In the genomic region with DNA sequence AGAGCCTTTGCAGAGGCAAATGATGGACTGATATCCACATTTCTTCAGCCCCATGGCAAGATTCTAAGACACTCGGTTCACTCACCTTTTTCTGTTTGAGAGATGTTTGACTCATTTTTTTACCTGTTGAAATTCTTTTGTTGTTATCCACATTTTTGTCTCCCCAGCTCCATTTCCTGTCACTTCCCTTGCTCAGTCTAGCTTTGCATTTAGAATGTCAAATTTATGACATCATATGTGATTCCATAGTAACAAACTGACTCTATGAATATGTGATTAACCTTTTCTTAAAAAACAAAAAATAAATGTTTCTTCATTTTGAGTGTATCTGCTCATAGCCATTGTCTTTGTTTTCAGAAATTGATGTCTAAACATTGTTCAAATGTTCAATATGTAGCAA, we compare ENCODE assay signal across 26 cellular contexts.
"Had no signal": no experiment of that assay in that cellular context is flagged by ENCODE, and none has a peak within 500 bp of the region (broad histone marks: within the 10 kb centered on the region; RNA-seq: fewer than 3 reads in every experiment).

TSS of gene NT5C1B (minus strand) at position 216 of the 400 bp plus-strand sequence. CDS start at position 115, 101 bp downstream.

- ATAC-seq: left lung; lower lobe of right lung; naive thymus-derived CD8-positive, alpha-beta T cell; pancreas; right cardiac atrium; stimulated activated memory B cell treated with anti-CD40 and anti-IgM and Interleukin-4, amounts not matched to agents 10 μg/mL and 1 μg/mL and 100 μg/mL, for 72 hours; stimulated activated naive CD8-positive, alpha-beta T cell treated with anti-CD3 and anti-CD28 coated beads, Interleukin-15, Interleukin-2, amounts not matched to agents 100 U/mL and 50 U/mL, for 24 hours; upper lobe of right lung had no signal

- H3K27me3 ChIP-seq: left lung, pancreas, sigmoid colon, spleen, stomach, tibial artery, upper lobe of right lung had no signal

- H3K9me3 ChIP-seq: lower lobe of right lung, pancreas, prostate gland, sigmoid colon, thoracic aorta, tibial artery, upper lobe of right lung had no signal

- H3K27ac Mint-ChIP-seq: nephron; stimulated activated memory B cell treated with anti-CD40 and anti-IgM and Interleukin-4, amounts not matched to agents 10 μg/mL and 1 μg/mL and 100 μg/mL, for 72 hours had no signal

- H3K4me3 Mint-ChIP-seq: naive thymus-derived CD8-positive, alpha-beta T cell; nephron; neural crest cell; stimulated activated memory B cell treated with anti-CD40 and anti-IgM and Interleukin-4, amounts not matched to agents 10 μg/mL and 1 μg/mL and 100 μg/mL, for 72 hours had no signal

- H3K36me3 ChIP-seq: left lung, lower lobe of right lung, pancreas, prostate gland, sigmoid colon, spleen, thoracic aorta, tibial artery, upper lobe of right lung had no signal

- H3K4me3 ChIP-seq: left lung, lower lobe of right lung, pancreas, prostate gland, sigmoid colon, spleen, stomach, thoracic aorta, tibial artery, upper lobe of right lung had no signal

- H3K27me3 Mint-ChIP-seq: naive thymus-derived CD8-positive, alpha-beta T cell; stimulated activated memory B cell treated with anti-CD40 and anti-IgM and Interleukin-4, amounts not matched to agents 10 μg/mL and 1 μg/mL and 100 μg/mL, for 72 hours had no signal

- H3K27ac ChIP-seq: left lung, lower lobe of right lung, pancreas, prostate gland, sigmoid colon, spleen, stomach, thoracic aorta, tibial artery, upper lobe of right lung had no signal

- H3K9me3 Mint-ChIP-seq: neural crest cell; stimulated activated memory B cell treated with anti-CD40 and anti-IgM and Interleukin-4, amounts not matched to agents 10 μg/mL and 1 μg/mL and 100 μg/mL, for 72 hours had no signal

- H3K4me1 Mint-ChIP-seq: nephron; neural crest cell; stimulated activated memory B cell treated with anti-CD40 and anti-IgM and Interleukin-4, amounts not matched to agents 10 μg/mL and 1 μg/mL and 100 μg/mL, for 72 hours had no signal

- DNase-seq: hippocampal formation; kidney glomerular epithelial cell; left colon; left lung; lower lobe of right lung; mammary epithelial cell; mesenchymal stem cell; naive thymus-derived CD8-positive, alpha-beta T cell; nucleus accumbens; pancreas; posterior cingulate gyrus; retina; right cardiac atrium; sigmoid colon; small intestine; spleen; stimulated activated CD4-positive, alpha-beta T cell treated with anti-CD3 and anti-CD28 coated beads, Interleukin-4, amount 100 ng/mL, for 24 hours; stimulated activated naive CD8-positive, alpha-beta T cell treated with anti-CD3 and anti-CD28 coated beads, Interleukin-15, Interleukin-2, amounts not matched to agents 100 U/mL and 50 U/mL, for 24 hours; stomach; tibial artery; upper lobe of right lung had no signal

- H3K4me1 ChIP-seq: left lung, lower lobe of right lung, pancreas, prostate gland, sigmoid colon, spleen, stomach, tibial artery, upper lobe of right lung had no signal
